In the genomic region with DNA sequence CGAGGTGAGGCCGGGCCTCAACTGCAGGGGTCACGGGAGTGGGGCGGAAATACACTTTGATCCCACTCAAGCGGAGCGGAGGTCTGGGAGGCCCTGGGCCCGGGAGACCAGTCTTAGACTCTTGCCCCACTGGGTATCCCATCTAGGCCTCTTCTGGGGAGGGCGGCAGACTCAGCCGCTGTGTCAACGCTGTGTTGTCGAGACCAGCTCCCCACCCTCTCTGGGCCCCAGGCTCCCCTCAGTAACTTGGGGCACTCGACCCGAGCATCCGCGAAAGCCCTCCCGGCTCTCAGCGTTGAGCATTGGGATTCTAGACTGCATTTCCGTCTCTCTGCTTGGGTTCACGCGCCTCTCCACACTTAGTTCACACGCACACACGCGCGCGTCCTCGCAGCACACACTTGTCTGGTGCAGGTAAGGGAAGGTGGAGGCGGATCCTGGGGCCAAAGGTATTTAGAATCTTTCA, we compare ENCODE assay signal across 14 cellular contexts. TPM values are rescaled to one million over a fixed set of nuclear protein-coding genes. Genes with fewer than 3 reads are reported as not detected.
DNase-seq lines count a peak whose midpoint lies in the region; ATAC-seq, FAIRE-seq and TF ChIP-seq lines count a peak whose summit lies in the region.
"Had no signal": no experiment of that assay in that cellular context is flagged by ENCODE, and none has a peak within 500 bp of the region (broad histone marks: within the 10 kb centered on the region; RNA-seq: fewer than 3 reads in every experiment).

No MANE protein-coding gene starts in this region.

- CTCF ChIA-PET in GM12878 (lab: Yijun Ruan, JAX) = interaction anchor here (1.6 kb wide), 1 partner anchor 689 kb away, joined by 5 read pairs; no protein-coding TSS in a partner anchor

- H3K4me2 ChIP-seq in GM12878 (ENCODE audit: control insufficient read depth, insufficient read depth) = peak overlapping the region; percentile 30; the same call in 1 of the 2 replicates
- H3K4me2 ChIP-seq: KMS-11 had no signal

- TF ChIP-seq RAD21 in GM12878 (IDR thresholded peaks at IDR 0.05; ENCODE audit: insufficient read depth, low read depth, low read length) = no peak

- no peak overlapping the region for H3K9ac ChIP-seq in GM12878 (ENCODE audit: control insufficient read depth, insufficient read depth, low read length)
- H3K9ac ChIP-seq in muscle layer of colon (ENCODE audit: low read length) = peak overlapping the region; percentile 90
- H3K9ac ChIP-seq: KMS-11 had no signal

- no peak for TF ChIP-seq EP300 in GM12878 (IDR thresholded peaks at IDR 0.05; ENCODE audit: borderline replicate concordance in 1 of 2, control insufficient read depth in 1 of 2, low read depth in 2 of 2, low read length in 2 of 2)

- H3K9me3 ChIP-seq in GM12878 (replicated peaks; ENCODE audit: control insufficient read depth, insufficient read depth, low read length) = no peaks in the 10 kb centered on the region; the same call in 1 of the 3 replicates
- H3K9me3 ChIP-seq in muscle layer of colon (ENCODE audit: low read length) = no peaks in the 10 kb centered on the region
- H3K9me3 ChIP-seq: prostate gland had no signal

- no peak for TF ChIP-seq POLR2A in GM12878 (IDR thresholded peaks at IDR 0.05; ENCODE audit: low read depth, low read length)

- no peak for TF ChIP-seq CTCF in GM12878 (IDR thresholded peaks at IDR 0.05 in 2 of 3, conservative IDR thresholded peaks at IDR 0.05 in 1 of 3; ENCODE audit: control insufficient read depth in 2 of 3, extremely low read depth in 1 of 3, insufficient read depth in 1 of 3, low read depth in 3 of 3, low read length in 3 of 3)

- H3K27me3 ChIP-seq in GM12878 (replicated peaks in 1 of 2; ENCODE audit: control insufficient read depth in 2 of 2, insufficient read depth in 2 of 2, low read length in 1 of 2) = peaks cover 30 to 55% of the 10 kb centered on the region in 2 experiments
- peaks cover 0 to 17% of the 10 kb centered on the region in 2 donors for H3K27me3 ChIP-seq in muscle layer of colon (ENCODE audit: control insufficient read depth in 1 of 2, insufficient read depth in 2 of 2, low read length in 2 of 2)

- SMC1A ChIA-PET in GM12878 (lab: Charles Lee; ENCODE audit: uncharacterized antibody, unreplicated experiment) = interaction anchor here (0.5 kb wide), 1 partner anchor 396 kb away, joined by 3 read pairs; no protein-coding TSS in a partner anchor

- H4K20me1 ChIP-seq in GM12878 (ENCODE audit: control insufficient read depth, insufficient read depth) = no peaks in the 10 kb centered on the region

- H3K36me3 ChIP-seq in GM12878 (ENCODE audit: control insufficient read depth in 2 of 2, insufficient read depth in 2 of 2, low read length in 1 of 2) (no peaks in the 10 kb centered on the region), muscle layer of colon (ENCODE audit: insufficient read depth, low read length) (no peaks in the 10 kb centered on the region)
- H3K36me3 ChIP-seq: Peyer's patch, prostate gland had no signal

- DNase-seq in 8988T (peak; percentile 22), GM19238 (ENCODE audit: insufficient read length, low spot score) (peak; percentile 6), GM12878 (ENCODE audit: low read depth, low spot score) (no peak), NCI-H2029 (lab: John Stamatoyannopoulos, UW) (no peak), ureter (ENCODE audit: low spot score) (no peak), iPS-NIHi7 (ENCODE audit: extremely low spot score) (no peak)

- RAD21 ChIA-PET in GM12878 (lab: Charles Lee; ENCODE audit: unreplicated experiment) = no interaction called here

- H3K79me2 ChIP-seq in GM12878 (ENCODE audit: control insufficient read depth, insufficient read depth, low read length) = no peaks in the 10 kb centered on the region

- in situ Hi-C loops in GM12878 (cut with MboI) = loop anchor here (25.0 kb wide), 1 partner anchor 1780 kb away; no protein-coding TSS in a partner anchor

- no peaks in the 10 kb centered on the region; the same call in 1 of the 2 replicates for H3K4me1 ChIP-seq in GM12878 (ENCODE audit: control insufficient read depth, insufficient read depth, low read length)
- H3K4me1 ChIP-seq in muscle layer of colon (ENCODE audit: insufficient read depth, low read length) = peaks cover 33% of the 10 kb centered on the region
- H3K4me1 ChIP-seq: prostate gland had no signal

- no peak for FAIRE-seq in GM12878 (lab: Jason Lieb, UNC)
- FAIRE-seq: endometrium, islet of Langerhans had no signal

- ATAC-seq in GM12878 (no peak), GM21576 (IDR thresholded peaks at IDR 0.05; ENCODE audit: unreplicated experiment) (no peak)

- no peak overlapping the region for H3K27ac ChIP-seq in GM12878 (ENCODE audit: control insufficient read depth, insufficient read depth)
- H3K27ac ChIP-seq in muscle layer of colon (ENCODE audit: low read depth, low read length) = peak overlapping the region; percentile 95
- H3K27ac ChIP-seq: KMS-11, Peyer's patch, prostate gland had no signal

- no peak overlapping the region for H2AFZ ChIP-seq in GM12878 (ENCODE audit: control insufficient read depth, low read depth, low read length)

- intact Hi-C loops in GM12878 (cut with micrococcal nuclease; ENCODE audit: unreplicated experiment) = loop anchor here (10.0 kb wide), 1 partner anchor 468 kb away; no protein-coding TSS in a partner anchor

- POLR2A ChIA-PET in GM12878 (lab: Charles Lee) = no interaction called here

- H3K4me3 ChIP-seq in GM12878 (no peak overlapping the region), muscle layer of colon (ENCODE audit: low read depth in 1 of 2, low read length in 2 of 2) (peak overlapping the region; percentile 92 to 94)
- H3K4me3 ChIP-seq: prostate gland had no signal

- BruUV-seq in GM12878 (replicated peaks; lab: Mats Ljungman, UMichigan) = no TSS peak

- 48% methylated on average over 27 of the region's 27 CpGs for WGBS in GM12878 (ENCODE audit: insufficient coverage, insufficient replicate concordance, low lambda C conversion rate, missing lambda C conversion rate)

TF ChIP-seq in GM12878, 131 proteins besides CTCF, POLR2A, EP300 and RAD21 (continues in another document):
- TF ChIP-seq BCLAF1 (IDR thresholded peaks at IDR 0.05) = no peak
- TF ChIP-seq PML (IDR thresholded peaks at IDR 0.05; ENCODE audit: low read length) = no peak
- TF ChIP-seq NFIC (IDR thresholded peaks at IDR 0.05; ENCODE audit: low read depth, low read length) = no peak
- no peak for TF ChIP-seq ZNF274 (IDR thresholded peaks at IDR 0.05; ENCODE audit: insufficient read depth, insufficient read length)

RNA-seq across cellular contexts. Expression of gene NKX3-2, which starts 1.7 kb away (rescaled TPM):
- not detected in 2 replicates for total RNA-seq in GM12878 (2013; cell fraction: nucleolus; rRNA removed)
- total RNA-seq in GM12878 (2014; rRNA removed) (not detected in 2 replicates), GM12878 (2014; rRNA removed; fragmentation: Illumina TruSeq; extraction: Trizol) (not detected in 2 replicates), GM12878 (2021) (not detected in 2 replicates), ureter (not detected)
- not detected for polyA plus RNA-seq in GM12878 (2011; ENCODE audit: low read depth)
- polyA plus RNA-seq in GM12878 (2011; rRNA removed) (not detected in 2 replicates), GM12878 (2014; fragmentation: Illumina TruSeq; extraction: Trizol) (not detected in 2 replicates), GM12878 (2014; fragmentation: Nextera tagmentation; extraction: Ambion mirVana) (not detected), GM12878 (2014; rRNA removed) (0.10 TPM in 1 of 2 replicates, not detected in the other), GM12878 (2016; fragmentation: Nextera tagmentation; extraction: Ambion mirVana) (not detected)
- not detected in 2 replicates for polyA plus RNA-seq in GM12878 (2011; cell fraction: cytosol; rRNA removed)
- not detected in 2 replicates for polyA plus RNA-seq in GM12878 (2011; cell fraction: nucleus; rRNA removed)
- polyA plus RNA-seq in GM12878 (2012) = not detected in 2 replicates
- polyA minus RNA-seq in GM12878 (2011; rRNA and poly(A)+ RNA removed) = not detected in 2 replicates
- not detected in 2 replicates for polyA minus RNA-seq in GM12878 (2011; cell fraction: cytosol; rRNA and poly(A)+ RNA removed)
- polyA minus RNA-seq in GM12878 (2011; cell fraction: nucleus; rRNA and poly(A)+ RNA removed) = not detected in 2 replicates
- total RNA-seq: activated naive CD4-positive, alpha-beta T cell treated with anti-CD3 and anti-CD28 coated beads, Interleukin-2, amount 50 U/mL, for 72 hours had no signal

RNA-seq across cellular contexts. Expression of gene RAB28, which starts 58.5 kb away (rescaled TPM):
- 24.0 and 28.0 TPM in 2 replicates for total RNA-seq in GM12878 (2013; cell fraction: nucleolus; rRNA removed)
- 12.2 and 16.9 TPM in 2 replicates for total RNA-seq in GM12878 (2014; rRNA removed)
- total RNA-seq in GM12878 (2014; rRNA removed; fragmentation: Illumina TruSeq; extraction: Trizol) = 18.6 and 21.6 TPM in 2 replicates
- 12.2 and 13.2 TPM in 2 replicates for total RNA-seq in GM12878 (2021)
- polyA plus RNA-seq in GM12878 (2011; ENCODE audit: low read depth) = 8.5 TPM
- 29.3 and 42.7 TPM in 2 replicates for polyA plus RNA-seq in GM12878 (2011; rRNA removed)
- 11.2 and 15.6 TPM in 2 replicates for polyA plus RNA-seq in GM12878 (2011; cell fraction: cytosol; rRNA removed)
- polyA plus RNA-seq in GM12878 (2011; cell fraction: nucleus; rRNA removed) = 12.9 and 14.0 TPM in 2 replicates
- polyA plus RNA-seq in GM12878 (2012) = 9.7 and 13.7 TPM in 2 replicates
- polyA plus RNA-seq in GM12878 (2014; fragmentation: Illumina TruSeq; extraction: Trizol) = 20.0 and 25.9 TPM in 2 replicates
- 10 to 100 TPM in 1 of 2 experiments, 1 to 10 TPM in 1; 5.8 to 10.6 TPM for polyA plus RNA-seq in GM12878 (2014; fragmentation: Nextera tagmentation; extraction: Ambion mirVana)
- 12.8 and 15.1 TPM in 2 replicates for polyA plus RNA-seq in GM12878 (2014; rRNA removed)
- polyA plus RNA-seq in GM12878 (2016; fragmentation: Nextera tagmentation; extraction: Ambion mirVana) = 10 to 100 TPM; 25.2 to 27.8 TPM
- polyA minus RNA-seq in GM12878 (2011; rRNA and poly(A)+ RNA removed) = 11.0 and 12.4 TPM in 2 replicates
- polyA minus RNA-seq in GM12878 (2011; cell fraction: cytosol; rRNA and poly(A)+ RNA removed) = 3.2 and 4.8 TPM in 2 replicates
- 18.9 and 29.9 TPM in 2 replicates for polyA minus RNA-seq in GM12878 (2011; cell fraction: nucleus; rRNA and poly(A)+ RNA removed)
- 17.1 TPM for total RNA-seq in ureter

Comparison
In these comparisons a context has a peak if more than half of its experiments do, and no peak if none do; other contexts are left out.
1. DNase-seq: peak in 8988T (single experiment) and GM19238 (single experiment); none in GM12878 (single experiment), NCI-H2029 (single experiment), ureter (single experiment) and iPS-NIHi7 (single experiment).